8 cellular contexts compared by ENCODE assay signal in the genomic region with DNA sequence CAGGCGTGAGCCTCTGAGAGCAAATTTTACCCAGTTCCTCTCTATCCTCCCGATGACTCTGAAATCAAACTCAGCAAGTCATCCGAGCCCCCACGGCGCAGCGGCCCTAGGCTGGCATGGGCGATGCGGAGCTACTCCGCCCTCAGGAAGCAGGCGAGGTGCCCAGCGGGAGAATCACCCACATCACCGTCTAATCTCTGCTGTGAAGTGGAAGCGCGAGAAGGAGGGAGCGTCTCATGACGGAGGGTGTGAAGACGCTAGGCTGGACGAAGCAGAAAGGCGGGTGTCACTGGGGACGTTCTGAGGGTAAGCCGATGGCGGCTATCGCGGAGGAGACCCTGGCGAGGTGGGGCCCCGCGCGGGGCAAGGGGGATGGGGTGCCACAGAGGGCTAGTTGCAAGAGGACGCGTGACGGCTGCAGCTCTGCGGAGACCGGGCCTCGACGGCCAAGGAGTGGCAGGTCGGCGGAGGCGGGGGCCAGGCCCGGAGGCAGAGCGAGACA. TPM values are rescaled to one million over a fixed set of nuclear protein-coding genes. Genes with fewer than 3 reads are reported as not detected.
DNase-seq lines count a peak whose midpoint lies in the region; ATAC-seq and TF ChIP-seq lines count a peak whose summit lies in the region.

No MANE protein-coding gene starts in this region.

- H3K36me3 ChIP-seq in tibial nerve = no peaks in the 10 kb centered on the region

- ATAC-seq in GM18873 (IDR thresholded peaks at IDR 0.05; ENCODE audit: low FRiP score, unreplicated experiment) (peak; percentile 9), HG03469 (IDR thresholded peaks at IDR 0.05; ENCODE audit: unreplicated experiment) (peak; percentile 12)

- peak overlapping the region; percentile 49 to 79 (median 58) for H3K4me3 ChIP-seq in tibial nerve

- no peaks in the 10 kb centered on the region for H3K9me3 ChIP-seq in tibial nerve

- 1 to 2% methylated on average over 20 to 24 of the region's 40 CpGs for WGBS in tibial nerve, 2 donors

- H3K27ac ChIP-seq in tibial nerve = peak overlapping the region; percentile 47 to 88 (median 70)

- no peak for TF ChIP-seq POLR2A in tibial nerve (IDR thresholded peaks at IDR 0.05)

- peaks cover 0 to 33% (median 14%) of the 10 kb centered on the region in 4 donors for H3K4me1 ChIP-seq in tibial nerve

- DNase-seq in Ammon's horn (ENCODE audit: low spot score) (peak; percentile 60), T-helper 22 cell (ENCODE audit: low read depth) (peak; percentile 28), mesenteric fat pad (ENCODE audit: low spot score) (peak; percentile 91), tibial nerve (ENCODE audit: low spot score in 2 of 2) (peak in 1 of 2 donors; percentile 51), NCI-H1694 (lab: John Stamatoyannopoulos, UW) (no peak)
- peak; percentile 35 for DNase-seq in effector CD4-positive, alpha-beta T cell

- TF ChIP-seq EP300 in tibial nerve (IDR thresholded peaks at IDR 0.05) = no peak

- H3K27me3 ChIP-seq in tibial nerve = no peaks in the 10 kb centered on the region

- no peak for TF ChIP-seq CTCF in tibial nerve (IDR thresholded peaks at IDR 0.05)

RNA-seq across cellular contexts. Expression of a gene that starts 9.1 kb away (rescaled TPM):
- 309 TPM for total RNA-seq in mesenteric fat pad
- total RNA-seq in tibial nerve = 100 to 1,000 TPM; 201 to 265 (median 243) TPM

RNA-seq across cellular contexts. Expression of a gene that starts 21.9 kb away (rescaled TPM):
- total RNA-seq in mesenteric fat pad = 0.39 TPM
- 1 to 10 TPM in 2 of 4 donors, under 1 TPM in 2; 0.21 to 8.1 (median 1.5) TPM for total RNA-seq in tibial nerve

RNA-seq across cellular contexts. Expression of a gene that starts 35.5 kb away (rescaled TPM):
- total RNA-seq in mesenteric fat pad = not detected
- not detected for total RNA-seq in tibial nerve

RNA-seq across cellular contexts. Expression of a gene that starts 42.0 kb away (rescaled TPM):
- total RNA-seq in mesenteric fat pad (22.1 TPM), tibial nerve (100 to 1,000 TPM; 251 to 334 (median 261) TPM)

RNA-seq across cellular contexts. Expression of a gene that starts 51.9 kb away (rescaled TPM):
- not detected for total RNA-seq in mesenteric fat pad
- total RNA-seq in tibial nerve = 1 to 10 TPM; 2.0 to 3.1 (median 2.5) TPM
